7 cellular contexts compared by ENCODE assay signal in genomic region chr10:133366751-133367150, GRCh38. TPM values are rescaled to one million over a fixed set of nuclear protein-coding genes. Genes with fewer than 3 reads are reported as not detected.
"Had no signal": no experiment of that assay in that cellular context is flagged by ENCODE, and none has a peak within 500 bp of the region (broad histone marks: within the 10 kb centered on the region; RNA-seq: fewer than 3 reads in every experiment).

No MANE protein-coding gene starts in this region.

- H3K27ac Mint-ChIP-seq: GM23338, H9, IgD-negative memory B cell had no signal

- H3K4me1 Mint-ChIP-seq: GM23338, H9 had no signal

- H3K4me3 ChIP-seq: GM23338 had no signal

- H3K4me2 ChIP-seq: GM23338 had no signal

- ATAC-seq: GM23338 had no signal

- H3K9me3 Mint-ChIP-seq: GM23338, H9, IgD-negative memory B cell had no signal

- H2AFZ ChIP-seq: GM23338 had no signal

- FAIRE-seq: H1, H54, HTR-8/SVneo had no signal

- H3K4me3 Mint-ChIP-seq: GM23338, H9, IgD-negative memory B cell had no signal

- DNase-seq: H9, HCEC 1CT had no signal

- H3K27me3 Mint-ChIP-seq: IgD-negative memory B cell had no signal

RNA-seq across cellular contexts. Expression of gene PRAP1, which starts 19.6 kb away (rescaled TPM):
- total RNA-seq: GM23338, H1 had no signal
- polyA plus RNA-seq: IgD-negative memory B cell had no signal
